ENCODE assay signal across 19 cellular contexts in the genomic region with DNA sequence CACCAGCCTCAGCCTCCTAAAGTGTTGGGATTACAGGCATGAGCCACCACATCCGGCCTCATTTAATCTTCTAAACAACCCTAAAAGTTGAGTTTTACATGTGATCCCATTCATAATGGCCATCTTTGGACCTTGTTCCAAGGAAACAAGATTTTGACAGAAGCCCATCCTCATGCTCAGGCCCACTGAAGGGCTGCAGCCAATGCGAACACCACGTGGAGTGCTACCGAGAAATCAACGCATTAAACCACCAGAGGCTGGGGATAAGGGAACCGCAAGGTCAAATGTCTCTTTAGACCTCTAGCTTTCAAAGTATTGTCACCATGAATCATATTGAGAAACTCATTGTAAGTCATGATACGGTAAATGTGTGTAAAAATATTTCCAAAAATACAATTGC. TPM values are rescaled to one million over a fixed set of nuclear protein-coding genes. Genes with fewer than 3 reads are reported as not detected.
DNase-seq lines count a peak whose midpoint lies in the region; ATAC-seq, FAIRE-seq and TF ChIP-seq lines count a peak whose summit lies in the region.
"Had no signal": no experiment of that assay in that cellular context is flagged by ENCODE, and none has a peak within 500 bp of the region (broad histone marks: within the 10 kb centered on the region; RNA-seq: fewer than 3 reads in every experiment).

No MANE protein-coding gene starts in this region.

- peaks cover 7% of the 10 kb centered on the region for H3K9me3 Mint-ChIP-seq in activated T-helper 2 cell treated with anti-CD3 and anti-CD28 coated beads, Interferon-gamma antibody, Interleukin-2, Interleukin-4, amounts not matched to agents 10 μg/mL and 5 μg/mL and 100 μg/mL, durations not matched to agents 14 hours and 24 hours and 36 hours
- H3K9me3 Mint-ChIP-seq in stimulated activated naive B cell treated with anti-CD40 and anti-IgM and Interleukin-4, amounts not matched to agents 10 μg/mL and 1 μg/mL and 100 μg/mL, for 72 hours = peaks cover 5 to 6% of the 10 kb centered on the region in 2 donors

- H3K36me3 Mint-ChIP-seq in activated T-helper 2 cell treated with anti-CD3 and anti-CD28 coated beads, Interferon-gamma antibody, Interleukin-2, Interleukin-4, amounts not matched to agents 10 μg/mL and 5 μg/mL and 100 μg/mL, durations not matched to agents 14 hours and 24 hours and 36 hours (ENCODE audit: low read depth) = peaks cover 26% of the 10 kb centered on the region
- H3K36me3 Mint-ChIP-seq in stimulated activated naive B cell treated with anti-CD40 and anti-IgM and Interleukin-4, amounts not matched to agents 10 μg/mL and 1 μg/mL and 100 μg/mL, for 72 hours = peaks cover 3 to 5% of the 10 kb centered on the region in 2 donors

- peaks cover 75% of the 10 kb centered on the region for H3K4me1 Mint-ChIP-seq in activated T-helper 2 cell treated with anti-CD3 and anti-CD28 coated beads, Interferon-gamma antibody, Interleukin-2, Interleukin-4, amounts not matched to agents 10 μg/mL and 5 μg/mL and 100 μg/mL, durations not matched to agents 14 hours and 24 hours and 36 hours (ENCODE audit: low read depth)
- peaks cover 0 to 5% of the 10 kb centered on the region in 2 donors for H3K4me1 Mint-ChIP-seq in stimulated activated naive B cell treated with anti-CD40 and anti-IgM and Interleukin-4, amounts not matched to agents 10 μg/mL and 1 μg/mL and 100 μg/mL, for 72 hours

- H3K27me3 Mint-ChIP-seq in activated T-helper 2 cell treated with anti-CD3 and anti-CD28 coated beads, Interferon-gamma antibody, Interleukin-2, Interleukin-4, amounts not matched to agents 10 μg/mL and 5 μg/mL and 100 μg/mL, durations not matched to agents 14 hours and 24 hours and 36 hours (ENCODE audit: low read depth) = no peaks in the 10 kb centered on the region
- peaks cover 0 to 9% of the 10 kb centered on the region in 2 donors for H3K27me3 Mint-ChIP-seq in stimulated activated naive B cell treated with anti-CD40 and anti-IgM and Interleukin-4, amounts not matched to agents 10 μg/mL and 1 μg/mL and 100 μg/mL, for 72 hours

- ATAC-seq in stimulated activated naive B cell treated with anti-CD40 and anti-IgM and Interleukin-4, amounts not matched to agents 10 μg/mL and 1 μg/mL and 100 μg/mL, for 72 hours (replicated peaks) = no peak
- ATAC-seq: body of pancreas, SK-N-SH treated with all-trans-retinoic acid at 6 μM for 48 hours had no signal

- FAIRE-seq in RCC 7860 (lab: Jason Lieb, UNC) = no peak

- H3K4me3 Mint-ChIP-seq in activated T-helper 2 cell treated with anti-CD3 and anti-CD28 coated beads, Interferon-gamma antibody, Interleukin-2, Interleukin-4, amounts not matched to agents 10 μg/mL and 5 μg/mL and 100 μg/mL, durations not matched to agents 14 hours and 24 hours and 36 hours (ENCODE audit: low read depth) = peak overlapping the region; percentile 48
- H3K4me3 Mint-ChIP-seq in stimulated activated naive B cell treated with anti-CD40 and anti-IgM and Interleukin-4, amounts not matched to agents 10 μg/mL and 1 μg/mL and 100 μg/mL, for 72 hours = no peak overlapping the region

- peak; percentile 36 for DNase-seq in activated naive CD4-positive, alpha-beta T cell treated with Interleukin-2 at 50 U/mL for 16 hours
- no peak for DNase-seq in activated naive CD4-positive, alpha-beta T cell (lab: John Stamatoyannopoulos, UW)
- peak; percentile 25 for DNase-seq in RCC 7860 (ENCODE audit: low spot score)
- DNase-seq in activated T-helper 2 cell treated with anti-CD3 and anti-CD28 coated beads, Interferon-gamma antibody, Interleukin-2, Interleukin-4, amounts not matched to agents 10 μg/mL and 5 μg/mL and 100 μg/mL, durations not matched to agents 14 hours and 24 hours and 36 hours (ENCODE audit: low spot score) = no peak
- no peak for DNase-seq in stimulated activated naive B cell treated with anti-CD40 and anti-IgM and Interleukin-4, amounts not matched to agents 10 μg/mL and 1 μg/mL and 100 μg/mL, for 72 hours
- DNase-seq in GM10266 (ENCODE audit: extremely low spot score) = no peak
- DNase-seq in effector CD4-positive, alpha-beta T cell = no peak
- no peak for DNase-seq in activated effector memory CD4-positive, alpha-beta T cell treated with anti-CD3 and anti-CD28 coated beads, Interleukin-2, amount 50 U/mL, for 16 hours
- DNase-seq: activated CD4-positive, alpha-beta T cell treated with anti-CD3 and anti-CD28 coated beads, Interleukin-2, amount 50 U/mL, for 1 hour; activated gamma-delta T cell treated with Interleukin-2 at 50 U/mL for 16 hours; body of pancreas; DMS153; effector memory CD4-positive, alpha-beta T cell; GF-D8; kidney glomerular epithelial cell; NCI-H1436; NCI-H510A treated with DMSO at 0.1 percent for 48 hours; RPMI8226 had no signal

- intact Hi-C loops in activated T-helper 2 cell treated with anti-CD3 and anti-CD28 coated beads, Interferon-gamma antibody, Interleukin-2, Interleukin-4, amounts not matched to agents 10 μg/mL and 5 μg/mL and 100 μg/mL, durations not matched to agents 14 hours and 24 hours and 36 hours (cut with micrococcal nuclease) = loop anchor here (1.0 to 5.0 kb wide), 7 partner anchors 20 to 551 kb away; partner anchors contain the start of gene GPR18

- H3K27ac Mint-ChIP-seq in activated T-helper 2 cell treated with anti-CD3 and anti-CD28 coated beads, Interferon-gamma antibody, Interleukin-2, Interleukin-4, amounts not matched to agents 10 μg/mL and 5 μg/mL and 100 μg/mL, durations not matched to agents 14 hours and 24 hours and 36 hours = peak overlapping the region; percentile 89
- peak overlapping the region; percentile 4 for H3K27ac Mint-ChIP-seq in stimulated activated naive B cell treated with anti-CD40 and anti-IgM and Interleukin-4, amounts not matched to agents 10 μg/mL and 1 μg/mL and 100 μg/mL, for 72 hours

- TF ChIP-seq CTCF in GM10266 (IDR thresholded peaks at IDR 0.05; ENCODE audit: control insufficient read depth, insufficient read depth, low read depth, missing control alignments) = no peak

RNA-seq across cellular contexts. Expression of gene DOCK9, which starts 49.4 kb away (rescaled TPM):
- 36.0 and 40.7 TPM in 2 replicates for total RNA-seq in activated T-helper 2 cell treated with anti-CD3 and anti-CD28 coated beads, Interferon-gamma antibody, Interleukin-2, Interleukin-4, amounts not matched to agents 10 μg/mL and 5 μg/mL and 100 μg/mL, durations not matched to agents 14 hours and 24 hours and 36 hours

Comparison
In these comparisons a context has a peak if more than half of its experiments do, and no peak if none do; other contexts are left out.
1. DNase-seq: peak in activated naive CD4-positive, alpha-beta T cell treated with Interleukin-2 at 50 U/mL for 16 hours (single experiment) and RCC 7860 (single experiment); none in activated naive CD4-positive, alpha-beta T cell (0 of 4), activated T-helper 2 cell treated with anti-CD3 and anti-CD28 coated beads, Interferon-gamma antibody, Interleukin-2, Interleukin-4, amounts not matched to agents 10 μg/mL and 5 μg/mL and 100 μg/mL, durations not matched to agents 14 hours and 24 hours and 36 hours (single experiment), stimulated activated naive B cell treated with anti-CD40 and anti-IgM and Interleukin-4, amounts not matched to agents 10 μg/mL and 1 μg/mL and 100 μg/mL, for 72 hours (single experiment), GM10266 (single experiment), effector CD4-positive, alpha-beta T cell (single experiment) and activated effector memory CD4-positive, alpha-beta T cell treated with anti-CD3 and anti-CD28 coated beads, Interleukin-2, amount 50 U/mL, for 16 hours (single experiment).